8 cellular contexts compared by ENCODE assay signal in genomic region chr12:100733817-100734593, GRCh38.
DNase-seq lines count a peak whose midpoint lies in the region; ATAC-seq, FAIRE-seq and TF ChIP-seq lines count a peak whose summit lies in the region.

No MANE protein-coding gene starts in this region.

- no peak overlapping the region for H3K4me2 ChIP-seq in HepG2 (ENCODE audit: low read depth, low read length)

- no peaks in the 10 kb centered on the region for H3K79me2 ChIP-seq in HepG2 (ENCODE audit: insufficient read depth, low read length)

- CTCF ChIA-PET in HepG2 (lab: Yijun Ruan, JAX; ENCODE audit: low intra/inter-chr PET ratio, low total read pairs): interaction anchor here (1.4 to 1.7 kb wide), 2 partner anchors 65 to 385 kb away, joined by 3 to 12 read pairs; no protein-coding TSS in a partner anchor
- CTCF ChIA-PET in activated naive CD4-positive, alpha-beta T cell treated with anti-CD3 and anti-CD28 coated beads for 36 hours (lab: Charles Lee): interaction anchor here (1.2 kb wide), 1 partner anchor 16 kb away, joined by 3 read pairs; no protein-coding TSS in a partner anchor

- ATAC-seq in GM21723 (IDR thresholded peaks at IDR 0.05; ENCODE audit: unreplicated experiment) (peak; percentile 87), HepG2 (peak; percentile 56)

- no peak overlapping the region for H2AFZ ChIP-seq in HepG2 (ENCODE audit: low read length)

- no peak overlapping the region for H3K9ac ChIP-seq in HepG2 (ENCODE audit: insufficient read depth, low read depth, low read length)

- peak; percentile 15 for FAIRE-seq in HepG2 (lab: Jason Lieb, UNC)

- TF ChIP-seq RAD21 in HepG2 (CRISPR knock-in tag; IDR thresholded peaks at IDR 0.05): no peak

- no peaks in the 10 kb centered on the region for H3K36me3 Mint-ChIP-seq in activated naive CD4-positive, alpha-beta T cell treated with anti-CD3 and anti-CD28 coated beads for 36 hours (ENCODE audit: low read depth)

- TF ChIP-seq EP300 in HepG2 (IDR thresholded peaks at IDR 0.05; ENCODE audit: low read depth in 2 of 2, low read length in 2 of 2): no peak
- TF ChIP-seq EP300 in HepG2 (CRISPR knock-in tag; IDR thresholded peaks at IDR 0.05; ENCODE audit: borderline replicate concordance): no peak

- H3K4me3 ChIP-seq in NB4 (ENCODE audit: low read depth, low read length) (no peak overlapping the region), adrenal gland (no peak overlapping the region), HepG2 (replicated peaks in 1 of 3; ENCODE audit: insufficient read depth in 1 of 3, low read depth in 2 of 3, low read length in 3 of 3) (no peak overlapping the region)

- peaks cover 6% of the 10 kb centered on the region for H3K27me3 ChIP-seq in adrenal gland
- no peaks in the 10 kb centered on the region for H3K27me3 ChIP-seq in HepG2 (ENCODE audit: control insufficient read depth in 1 of 2, insufficient read depth in 2 of 2, low read length in 2 of 2)

- intact Hi-C loops in adrenal gland (cut with DNase I): loop anchor here in 1 of 2 donors (10.0 kb wide), 1 partner anchor 379 kb away; the partner anchor contains the start of gene SLC17A8
- intact Hi-C loops in HepG2 (cut with micrococcal nuclease; ENCODE audit: unreplicated experiment): loop anchor here (1.0 kb wide), 3 partner anchors 65 to 386 kb away; no protein-coding TSS in a partner anchor
- intact Hi-C loops in activated naive CD4-positive, alpha-beta T cell treated with anti-CD3 and anti-CD28 coated beads for 36 hours (cut with micrococcal nuclease): no loop called here

- peaks cover 16% of the 10 kb centered on the region for H3K27me3 Mint-ChIP-seq in activated naive CD4-positive, alpha-beta T cell treated with anti-CD3 and anti-CD28 coated beads for 36 hours (ENCODE audit: low read depth)

- H3K9me3 ChIP-seq in adrenal gland (replicated peaks in 1 of 3) (no peaks in the 10 kb centered on the region), HepG2 (ENCODE audit: low read length) (no peaks in the 10 kb centered on the region)

- H3K4me3 Mint-ChIP-seq in activated naive CD4-positive, alpha-beta T cell treated with anti-CD3 and anti-CD28 coated beads for 36 hours: no peak overlapping the region

- H3K27ac ChIP-seq in adrenal gland: no peak overlapping the region
- no peak overlapping the region for H3K27ac ChIP-seq in HepG2 (ENCODE audit: extremely low read length, insufficient read depth, low read length)

- H3K36me3 ChIP-seq in adrenal gland (replicated peaks in 1 of 2) (no peaks in the 10 kb centered on the region), HepG2 (replicated peaks in 1 of 2; ENCODE audit: control insufficient read depth in 1 of 2, insufficient read depth in 2 of 2, low read length in 2 of 2) (no peaks in the 10 kb centered on the region)

- in situ Hi-C loops in HepG2 (cut with HindIII; ENCODE audit: extremely low pct_ligation_motif_present, low pct_unique_long_range_greater_than_20kb): loop anchor here (5.0 to 10.0 kb wide), 2 partner anchors 62 to 379 kb away; partner anchors contain the start of gene SLC17A8

- no peaks in the 10 kb centered on the region for H4K20me1 ChIP-seq in HepG2 (ENCODE audit: insufficient read depth, low read length)

- DNase-seq in Daoy (ENCODE audit: low read depth): peak; percentile 33
- DNase-seq in NB4 (ENCODE audit: low read depth): peak; percentile 28
- DNase-seq in adrenal gland: no peak
- peak; percentile 20 for DNase-seq in HepG2 (ENCODE audit: low spot score)
- no peak for DNase-seq in activated naive CD4-positive, alpha-beta T cell treated with anti-CD3 and anti-CD28 coated beads for 36 hours
- no peak for DNase-seq in activated T-cell treated with anti-CD3 and anti-CD28 coated beads, Interleukin-2, amount 50 U/mL, for 1 hour
- no peak for DNase-seq in 8988T

- 28 to 44% (median 32%) methylated on average over 5 of the region's 5 CpGs for WGBS in adrenal gland, 4 donors
- 2% methylated on average over 5 of the region's 5 CpGs for WGBS in HepG2 (ENCODE audit: low lambda C conversion rate)

- H3K4me1 ChIP-seq in adrenal gland (replicated peaks in 1 of 2) (no peaks in the 10 kb centered on the region), HepG2 (ENCODE audit: insufficient read depth, low read length) (no peaks in the 10 kb centered on the region)

- TF ChIP-seq POLR2A in NB4 (IDR thresholded peaks at IDR 0.05; ENCODE audit: extremely low read depth, insufficient read length) (no peak), adrenal gland (IDR thresholded peaks at IDR 0.05) (no peak), HepG2 (IDR thresholded peaks at IDR 0.05; ENCODE audit: insufficient read depth in 1 of 2, low read depth in 2 of 2, low read length in 2 of 2) (no peak)

- BruUV-seq in HepG2 (replicated peaks; lab: Mats Ljungman, UMichigan): no TSS peak

- POLR2A ChIA-PET in HepG2 (lab: Yijun Ruan, JAX): no interaction called here

- no peaks in the 10 kb centered on the region for H3K4me1 Mint-ChIP-seq in activated naive CD4-positive, alpha-beta T cell treated with anti-CD3 and anti-CD28 coated beads for 36 hours (ENCODE audit: low read depth)

- H3K27ac Mint-ChIP-seq in activated naive CD4-positive, alpha-beta T cell treated with anti-CD3 and anti-CD28 coated beads for 36 hours: no peak overlapping the region

- TF ChIP-seq CTCF in NB4 (IDR thresholded peaks at IDR 0.05; ENCODE audit: low read depth, low read length): peak; percentile 55
- TF ChIP-seq CTCF in adrenal gland (IDR thresholded peaks at IDR 0.05): peak; percentile 32 to 67 (median 56)
- TF ChIP-seq CTCF in HepG2 (CRISPR knock-in tag; IDR thresholded peaks at IDR 0.05): peak; percentile 56

- H3K9me3 Mint-ChIP-seq in activated naive CD4-positive, alpha-beta T cell treated with anti-CD3 and anti-CD28 coated beads for 36 hours: no peaks in the 10 kb centered on the region

TF ChIP-seq in HepG2, 621 proteins besides CTCF, POLR2A, EP300 and RAD21:
- no peak for TF ChIP-seq SNAPC5 (CRISPR knock-in tag; IDR thresholded peaks at IDR 0.05; ENCODE audit: borderline replicate concordance)
- TF ChIP-seq SMC3 (IDR thresholded peaks at IDR 0.05; ENCODE audit: low read length): peak; percentile 60
- TF ChIP-seq STAG1 (CRISPR knock-in tag; IDR thresholded peaks at IDR 0.05): peak; percentile 39
- no peak for TF ChIP-seq HIVEP1 (CRISPR knock-in tag; IDR thresholded peaks at IDR 0.05)

Comparison
In these comparisons a context has a peak if more than half of its experiments do, and no peak if none do; other contexts are left out.
1. DNase-seq: peak in Daoy (single experiment), NB4 (single experiment) and HepG2 (single experiment); none in adrenal gland (0 of 7), activated naive CD4-positive, alpha-beta T cell treated with anti-CD3 and anti-CD28 coated beads for 36 hours (single experiment), activated T-cell treated with anti-CD3 and anti-CD28 coated beads, Interleukin-2, amount 50 U/mL, for 1 hour (single experiment) and 8988T (single experiment).
2. Peak in every context shown above with its lines, with median percentiles within 50 percentile points of each other: CTCF ChIP-seq.